In genomic region chr17:7407033-7407432, GRCh38 we compare ENCODE assay signal across 1 cellular context.
TF ChIP-seq lines count a peak whose summit lies in the region.

No MANE protein-coding gene starts in this region.

TF ChIP-seq in WTC11, 78 proteins besides CTCF, POLR2A, EP300 and RAD21 (continued from another document):
- TF ChIP-seq ZNF281 (CRISPR knock-in tag; IDR thresholded peaks at IDR 0.05) (no peak), ATF1 (CRISPR knock-in tag; IDR thresholded peaks at IDR 0.05) (no peak), NFYB (CRISPR knock-in tag; conservative IDR thresholded peaks at IDR 0.05; ENCODE audit: low read depth) (no peak), ZNF512 (CRISPR knock-in tag; IDR thresholded peaks at IDR 0.05; ENCODE audit: borderline replicate concordance) (no peak), RELA (CRISPR knock-in tag; IDR thresholded peaks at IDR 0.05; ENCODE audit: borderline replicate concordance) (no peak)
- TF ChIP-seq, protein P1, sequence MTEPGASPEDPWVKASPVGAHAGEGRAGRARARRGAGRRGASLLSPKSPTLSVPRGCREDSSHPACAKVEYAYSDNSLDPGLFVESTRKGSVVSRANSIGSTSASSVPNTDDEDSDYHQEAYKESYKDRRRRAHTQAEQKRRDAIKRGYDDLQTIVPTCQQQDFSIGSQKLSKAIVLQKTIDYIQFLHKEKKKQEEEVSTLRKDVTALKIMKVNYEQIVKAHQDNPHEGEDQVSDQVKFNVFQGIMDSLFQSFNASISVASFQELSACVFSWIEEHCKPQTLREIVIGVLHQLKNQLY (CRISPR knock-in tag; IDR thresholded peaks at IDR 0.05): no peak
